In the genomic region with DNA sequence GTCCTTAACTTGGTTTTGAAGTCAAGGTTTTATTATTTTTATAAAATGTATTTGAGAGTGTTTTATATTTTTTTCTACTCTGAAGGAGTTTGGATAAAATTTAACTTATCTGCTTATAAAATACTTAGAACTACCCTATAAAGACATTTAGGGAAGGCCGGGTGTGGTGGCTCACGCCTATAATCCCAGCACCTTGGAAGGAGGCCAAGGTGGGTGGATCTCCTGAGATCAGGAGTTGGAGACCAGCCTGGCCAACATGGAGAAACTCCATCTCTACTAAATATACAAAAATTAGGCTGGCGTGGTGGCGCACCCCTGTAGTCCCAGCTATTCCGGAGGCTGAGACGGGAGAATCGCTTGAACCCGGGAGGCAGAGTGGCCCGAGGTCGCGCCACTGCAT, we compare ENCODE assay signal across 30 cellular contexts.
"Had no signal": no experiment of that assay in that cellular context is flagged by ENCODE, and none has a peak within 500 bp of the region (broad histone marks: within the 10 kb centered on the region; RNA-seq: fewer than 3 reads in every experiment).

No MANE protein-coding gene starts in this region.

- H3K79me2 ChIP-seq: parathyroid adenoma had no signal

- DNase-seq: heart left ventricle; hypothalamus; immature natural killer cell; kidney; left ventricle myocardium inferior; midbrain; naive thymus-derived CD8-positive, alpha-beta T cell; occipital lobe; psoas muscle; stimulated activated CD4-positive, alpha-beta T cell treated with anti-CD3 and anti-CD28 coated beads, Interleukin-12 subunit alpha, Interleukin-12 subunit beta, amount 100 ng/mL, for 4 hours; stimulated activated CD4-positive, alpha-beta T cell treated with anti-CD3 and anti-CD28 coated beads, Interleukin-15, amount 100 ng/mL, for 24 hours; stimulated activated CD4-positive, alpha-beta T cell treated with anti-CD3 and anti-CD28 coated beads, Interleukin-2, amount 100 ng/mL, for 24 hours; stimulated activated CD4-positive, alpha-beta T cell treated with anti-CD3 and anti-CD28 coated beads, Interleukin-4, amount 100 ng/mL, for 1 hour; stimulated activated naive B cell treated with anti-CD40 and anti-IgM and Interleukin-4, amounts not matched to agents 10 μg/mL and 1 μg/mL and 100 μg/mL, for 72 hours; stimulated activated naive CD8-positive, alpha-beta T cell treated with anti-CD3 and anti-CD28 coated beads, Interleukin-15, Interleukin-2, amounts not matched to agents 100 U/mL and 50 U/mL, for 24 hours; stomach; testis; thyroid gland; trophoblast cell; upper lobe of right lung had no signal

- H3K4me3 Mint-ChIP-seq: immature natural killer cell; memory B cell; naive thymus-derived CD8-positive, alpha-beta T cell; nephron; neural crest cell; stimulated activated naive B cell treated with anti-CD40 and anti-IgM and Interleukin-4, amounts not matched to agents 10 μg/mL and 1 μg/mL and 100 μg/mL, for 72 hours had no signal

- H3K4me3 ChIP-seq: heart left ventricle, left ventricle myocardium inferior, lung, psoas muscle, right atrium auricular region, skin epidermis, stomach, testis, thyroid gland, upper lobe of right lung had no signal

- H2AFZ ChIP-seq: parathyroid adenoma had no signal

- H3K27me3 ChIP-seq: heart left ventricle, right atrium auricular region, stomach, testis, thyroid gland, upper lobe of right lung had no signal

- H3K9me3 ChIP-seq: heart left ventricle, left ventricle myocardium inferior, right atrium auricular region, stomach, testis, thyroid gland, upper lobe of right lung had no signal

- H3K36me3 Mint-ChIP-seq: immature natural killer cell; memory B cell; naive thymus-derived CD8-positive, alpha-beta T cell; stimulated activated naive B cell treated with anti-CD40 and anti-IgM and Interleukin-4, amounts not matched to agents 10 μg/mL and 1 μg/mL and 100 μg/mL, for 72 hours had no signal

- H3K36me3 ChIP-seq: heart left ventricle, left ventricle myocardium inferior, right atrium auricular region, stomach, thyroid gland, upper lobe of right lung had no signal

- ATAC-seq: heart left ventricle; naive thymus-derived CD8-positive, alpha-beta T cell; psoas muscle; sciatic nerve; stimulated activated naive B cell treated with anti-CD40 and anti-IgM and Interleukin-4, amounts not matched to agents 10 μg/mL and 1 μg/mL and 100 μg/mL, for 72 hours; stimulated activated naive CD8-positive, alpha-beta T cell treated with anti-CD3 and anti-CD28 coated beads, Interleukin-15, Interleukin-2, amounts not matched to agents 100 U/mL and 50 U/mL, for 24 hours; upper lobe of right lung had no signal

- H3K27me3 Mint-ChIP-seq: memory B cell; naive thymus-derived CD8-positive, alpha-beta T cell; stimulated activated naive B cell treated with anti-CD40 and anti-IgM and Interleukin-4, amounts not matched to agents 10 μg/mL and 1 μg/mL and 100 μg/mL, for 72 hours had no signal

- H3K27ac ChIP-seq: heart left ventricle, left ventricle myocardium inferior, parathyroid adenoma, psoas muscle, right atrium auricular region, skin epidermis, stomach, testis, thyroid gland, upper lobe of right lung had no signal

- FAIRE-seq: islet of Langerhans, urothelium cell line had no signal

- H3K9ac ChIP-seq: parathyroid adenoma had no signal

- H3K4me1 Mint-ChIP-seq: immature natural killer cell; memory B cell; naive thymus-derived CD8-positive, alpha-beta T cell; nephron; neural crest cell; stimulated activated naive B cell treated with anti-CD40 and anti-IgM and Interleukin-4, amounts not matched to agents 10 μg/mL and 1 μg/mL and 100 μg/mL, for 72 hours had no signal

- H3K9me3 Mint-ChIP-seq: nephron had no signal

- H3K4me1 ChIP-seq: heart left ventricle, left ventricle myocardium inferior, parathyroid adenoma, psoas muscle, right atrium auricular region, stomach, testis, thyroid gland, upper lobe of right lung had no signal

- H3K27ac Mint-ChIP-seq: immature natural killer cell; memory B cell; naive thymus-derived CD8-positive, alpha-beta T cell; nephron; stimulated activated naive B cell treated with anti-CD40 and anti-IgM and Interleukin-4, amounts not matched to agents 10 μg/mL and 1 μg/mL and 100 μg/mL, for 72 hours had no signal
